8 cellular contexts compared by ENCODE assay signal in genomic region chr9:137188490-137189296, GRCh38. TPM values are rescaled to one million over a fixed set of nuclear protein-coding genes. Genes with fewer than 3 reads are reported as not detected.
A peak's percentile ranks its signal among the peaks of the same experiment; 100 is the strongest.
DNase-seq lines count a peak whose midpoint lies in the region; ATAC-seq and TF ChIP-seq lines count a peak whose summit lies in the region.

Gene ANAPC2, minus strand, starts transcription at chr9:137188560. Its CDS starts 28 bp downstream, at chr9:137188532.
Gene SSNA1, plus strand, starts transcription at chr9:137188676. Its CDS starts 51 bp downstream, at chr9:137188727.

- H3K9ac ChIP-seq in fibroblast of lung (ENCODE audit: insufficient read depth, low read length): peak within 1 kb of the TSS; percentile 93

- intact Hi-C loops in activated T-helper 1 cell treated with anti-CD3 and anti-CD28 coated beads, Interleukin-12 subunit alpha, Interleukin-12 subunit beta, Interleukin-2, Interleukin-4 antibody, amounts not matched to agents 30 ng/mL and 10 ng/mL and 1 ng/mL, durations not matched to agents 14 hours and 24 hours and 36 hours (cut with micrococcal nuclease): loop anchor here (1.0 to 2.0 kb wide), 11 partner anchors 12 to 397 kb away; partner anchors contain the start of genes DPP7, NDOR1, NELFB and RNF224
- intact Hi-C loops in natural killer cell (cut with micrococcal nuclease): loop anchor here (1.0 kb wide), 2 partner anchors 12 to 17 kb away; partner anchors contain the start of genes NDOR1, TMEM203 and TPRN

- no peaks in the 10 kb centered on the region for H3K9me3 Mint-ChIP-seq in activated T-helper 1 cell treated with anti-CD3 and anti-CD28 coated beads, Interleukin-12 subunit alpha, Interleukin-12 subunit beta, Interleukin-2, Interleukin-4 antibody, amounts not matched to agents 30 ng/mL and 10 ng/mL and 1 ng/mL, durations not matched to agents 14 hours and 24 hours and 36 hours
- H3K9me3 Mint-ChIP-seq in natural killer cell: no peaks in the 10 kb centered on the region

- TF ChIP-seq CTCF in fibroblast of lung (conservative IDR thresholded peaks at IDR 0.05 in 1 of 2, IDR thresholded peaks at IDR 0.05 in 1 of 2; ENCODE audit: low read depth in 1 of 2, low read length in 2 of 2) (peak; percentile 49 to 50), natural killer cell (IDR thresholded peaks at IDR 0.05) (peak; percentile 38)

- peaks cover 19% of the 10 kb centered on the region for H3K4me1 ChIP-seq in fibroblast of lung (ENCODE audit: control insufficient read depth, extremely low read depth, insufficient read depth, low read length)

- H3K27ac Mint-ChIP-seq in activated T-helper 1 cell treated with anti-CD3 and anti-CD28 coated beads, Interleukin-12 subunit alpha, Interleukin-12 subunit beta, Interleukin-2, Interleukin-4 antibody, amounts not matched to agents 30 ng/mL and 10 ng/mL and 1 ng/mL, durations not matched to agents 14 hours and 24 hours and 36 hours: peak within 1 kb of the TSS; percentile 87
- H3K27ac Mint-ChIP-seq in natural killer cell: peak within 1 kb of the TSS; percentile 91 to 97

- H3K36me3 Mint-ChIP-seq in activated T-helper 1 cell treated with anti-CD3 and anti-CD28 coated beads, Interleukin-12 subunit alpha, Interleukin-12 subunit beta, Interleukin-2, Interleukin-4 antibody, amounts not matched to agents 30 ng/mL and 10 ng/mL and 1 ng/mL, durations not matched to agents 14 hours and 24 hours and 36 hours (ENCODE audit: low read depth): peaks cover 11% of the 10 kb centered on the region
- H3K36me3 Mint-ChIP-seq in natural killer cell: no peaks in the 10 kb centered on the region

- H3K79me2 ChIP-seq in fibroblast of lung (ENCODE audit: control insufficient read depth, insufficient read depth, low read length): peaks cover 36% of the 10 kb centered on the region

- peaks cover 26% of the 10 kb centered on the region for H3K36me3 ChIP-seq in fibroblast of lung (ENCODE audit: control insufficient read depth, insufficient read depth, low read length)

- no peaks in the 10 kb centered on the region for H4K20me1 ChIP-seq in fibroblast of lung (ENCODE audit: control insufficient read depth, extremely low read depth, insufficient read depth, low read length)

- peak within 1 kb of the TSS; percentile 92 for H3K4me2 ChIP-seq in fibroblast of lung (ENCODE audit: extremely low read depth, insufficient read depth, low read length)

- peak within 1 kb of the TSS; percentile 97 for H3K4me3 Mint-ChIP-seq in activated T-helper 1 cell treated with anti-CD3 and anti-CD28 coated beads, Interleukin-12 subunit alpha, Interleukin-12 subunit beta, Interleukin-2, Interleukin-4 antibody, amounts not matched to agents 30 ng/mL and 10 ng/mL and 1 ng/mL, durations not matched to agents 14 hours and 24 hours and 36 hours
- H3K4me3 Mint-ChIP-seq in natural killer cell: peak within 1 kb of the TSS; percentile 96

- no peaks in the 10 kb centered on the region for H3K27me3 ChIP-seq in fibroblast of lung (ENCODE audit: control insufficient read depth, insufficient read depth, low read length)

- peak within 1 kb of the TSS; percentile 92 for H3K27ac ChIP-seq in fibroblast of lung (ENCODE audit: insufficient read depth, low read length)

- ATAC-seq in GM21717 (IDR thresholded peaks at IDR 0.05; ENCODE audit: unreplicated experiment) (peak; percentile 48), natural killer cell (peak; percentile 80 to 91 (median 84))

- peak within 1 kb of the TSS; percentile 55 for H2AFZ ChIP-seq in fibroblast of lung (ENCODE audit: low read length)

- H3K4me1 Mint-ChIP-seq in activated T-helper 1 cell treated with anti-CD3 and anti-CD28 coated beads, Interleukin-12 subunit alpha, Interleukin-12 subunit beta, Interleukin-2, Interleukin-4 antibody, amounts not matched to agents 30 ng/mL and 10 ng/mL and 1 ng/mL, durations not matched to agents 14 hours and 24 hours and 36 hours (ENCODE audit: low read depth): peaks cover 24% of the 10 kb centered on the region
- peaks cover 20 to 44% of the 10 kb centered on the region in 2 donors for H3K4me1 Mint-ChIP-seq in natural killer cell

- peak within 1 kb of the TSS; percentile 77 to 97 (median 96) for H3K4me3 ChIP-seq in fibroblast of lung (replicated peaks in 1 of 4; ENCODE audit: control extremely low read depth in 1 of 4, insufficient read depth in 1 of 4, low read depth in 3 of 4, low read length in 4 of 4)

- no peaks in the 10 kb centered on the region for H3K9me3 ChIP-seq in fibroblast of lung (ENCODE audit: control insufficient read depth, insufficient read depth, low read depth, low read length)

- peaks cover 4% of the 10 kb centered on the region for H3K27me3 Mint-ChIP-seq in activated T-helper 1 cell treated with anti-CD3 and anti-CD28 coated beads, Interleukin-12 subunit alpha, Interleukin-12 subunit beta, Interleukin-2, Interleukin-4 antibody, amounts not matched to agents 30 ng/mL and 10 ng/mL and 1 ng/mL, durations not matched to agents 14 hours and 24 hours and 36 hours (ENCODE audit: insufficient read depth)
- no peaks in the 10 kb centered on the region for H3K27me3 Mint-ChIP-seq in natural killer cell (ENCODE audit: low read depth in 2 of 2)

- peak; percentile 85 for DNase-seq in DMS79 treated with DMSO at 0.1 percent for 48 hours (lab: John Stamatoyannopoulos, UW)
- peak; percentile 82 for DNase-seq in KG1 (lab: John Stamatoyannopoulos, UW)
- DNase-seq in RKO (ENCODE audit: low spot score): peak; percentile 98
- DNase-seq in activated T-helper 1 cell treated with anti-CD3 and anti-CD28 coated beads, Interleukin-12 subunit alpha, Interleukin-12 subunit beta, Interleukin-2, Interleukin-4 antibody, amounts not matched to agents 30 ng/mL and 10 ng/mL and 1 ng/mL, durations not matched to agents 14 hours and 24 hours and 36 hours (ENCODE audit: low spot score): peak; percentile 94
- peak; percentile 87 to 95 for DNase-seq in fibroblast of lung (ENCODE audit: low read depth in 2 of 2)
- peak; percentile 98 for DNase-seq in natural killer cell
- DNase-seq in stimulated activated naive CD4-positive, alpha-beta T cell treated with Interleukin-2 at 50 U/mL for 16 hours (lab: John Stamatoyannopoulos, UW): peak; percentile 87

RNA-seq across cellular contexts. Expression of gene ANAPC2, which starts in this region (rescaled TPM):
- 62.5 and 63.6 TPM in 2 replicates for total RNA-seq in activated T-helper 1 cell treated with anti-CD3 and anti-CD28 coated beads, Interleukin-12 subunit alpha, Interleukin-12 subunit beta, Interleukin-2, Interleukin-4 antibody, amounts not matched to agents 30 ng/mL and 10 ng/mL and 1 ng/mL, durations not matched to agents 14 hours and 24 hours and 36 hours
- 15.9 and 18.0 TPM in 2 replicates for total RNA-seq in fibroblast of lung
- 9.1 and 12.3 TPM in 2 replicates for polyA plus RNA-seq in fibroblast of lung
- 15.1 and 23.3 TPM in 2 replicates for polyA plus RNA-seq in fibroblast of lung (2012)
- 22.1 and 29.7 TPM in 2 replicates for polyA minus RNA-seq in fibroblast of lung (ENCODE audit: low replicate concordance)
- total RNA-seq in natural killer cell: 100 to 1,000 TPM; 146 to 172 (median 171) TPM

RNA-seq across cellular contexts. Expression of gene SSNA1, which starts in this region (rescaled TPM):
- total RNA-seq in activated T-helper 1 cell treated with anti-CD3 and anti-CD28 coated beads, Interleukin-12 subunit alpha, Interleukin-12 subunit beta, Interleukin-2, Interleukin-4 antibody, amounts not matched to agents 30 ng/mL and 10 ng/mL and 1 ng/mL, durations not matched to agents 14 hours and 24 hours and 36 hours: 101 and 105 TPM in 2 replicates
- total RNA-seq in fibroblast of lung (56.3 and 58.3 TPM in 2 replicates), natural killer cell (10 to 100 TPM; 45.1 to 53.5 (median 52.2) TPM)
- polyA plus RNA-seq in fibroblast of lung: 37.7 and 51.2 TPM in 2 replicates
- polyA plus RNA-seq in fibroblast of lung (2012): 62.2 and 95.4 TPM in 2 replicates
- polyA minus RNA-seq in fibroblast of lung (ENCODE audit: low replicate concordance): 21.3 and 25.8 TPM in 2 replicates

Comparison
In these comparisons a context has a peak if more than half of its experiments do, and no peak if none do; other contexts are left out.
1. Peak in every context shown above with its lines: DNase-seq, ATAC-seq, H3K4me3 ChIP-seq and H3K27ac ChIP-seq.